Comparison of ENCODE assay signal across 22 cellular contexts in genomic region chr3:166257715-166258114, GRCh38.
DNase-seq lines count a peak whose midpoint lies in the region; ATAC-seq and TF ChIP-seq lines count a peak whose summit lies in the region.
"Had no signal": no experiment of that assay in that cellular context is flagged by ENCODE, and none has a peak within 500 bp of the region (broad histone marks: within the 10 kb centered on the region; RNA-seq: fewer than 3 reads in every experiment).

No MANE protein-coding gene starts in this region.

- no peak for TF ChIP-seq POLR2A in testis (IDR thresholded peaks at IDR 0.05)

- H3K27me3 ChIP-seq in trophoblast cell (ENCODE audit: insufficient read depth, low read length) (no peaks in the 10 kb centered on the region), testis (no peaks in the 10 kb centered on the region)
- H3K27me3 ChIP-seq: BE2C, BLaER1 had no signal

- H2AK5ac ChIP-seq in trophoblast cell (ENCODE audit: low read length): no peak overlapping the region

- no peaks in the 10 kb centered on the region for H3K9me3 ChIP-seq in trophoblast cell (ENCODE audit: insufficient read depth, low read depth, low read length)
- H3K9me3 ChIP-seq in testis: no peaks in the 10 kb centered on the region
- H3K9me3 ChIP-seq: BE2C, BLaER1 had no signal

- H3K4me1 ChIP-seq in trophoblast cell (ENCODE audit: control insufficient read depth in 1 of 2, insufficient read depth in 2 of 2, low read length in 2 of 2): no peaks in the 10 kb centered on the region
- H3K4me1 ChIP-seq in testis: no peaks in the 10 kb centered on the region
- H3K4me1 ChIP-seq: BE2C, BLaER1 had no signal

- WGBS in trophoblast cell (ENCODE audit: extremely low coverage, insufficient coverage, insufficient read length): no CpG with 5 or more reads among the region's 16 CpGs
- WGBS in testis, 2 donors: 60 to 84% methylated on average over 14 to 16 of the region's 16 CpGs

- no peak overlapping the region for H4K8ac ChIP-seq in trophoblast cell (ENCODE audit: low read depth, low read length)

- H4K12ac ChIP-seq in trophoblast cell (ENCODE audit: low read depth, low read length): no peak overlapping the region

- DNase-seq in mesenteric fat pad (ENCODE audit: low spot score) (peak; percentile 24), trophoblast cell (no peak), testis (peak; percentile 48), cerebellar nuclear complex (lab: John Stamatoyannopoulos, UW) (no peak), Right ventricle myocardium inferior (ENCODE audit: missing footprints) (no peak), kidney tubule cell (ENCODE audit: low spot score) (no peak)
- DNase-seq: 8988T; ACHN; BE2C; C1 segment of cervical spinal cord; CD4-positive, alpha-beta memory T cell; CD4-positive, CD25-positive, alpha-beta regulatory T cell; CD8-positive, alpha-beta memory T cell; COR-L47; DMS 273 treated with DMSO at 0.1 percent for 48 hours; DMS153; DMS53; DMS79; DND-41; EL; GDM1 had no signal

- intact Hi-C loops in testis (cut with DNase I; ENCODE audit: low total_unique reads): no loop called here
- intact Hi-C loops in Right ventricle myocardium inferior (cut with DNase I): no loop called here

- no peak overlapping the region for H3K4ac ChIP-seq in trophoblast cell (ENCODE audit: low read depth, low read length)

- no peak overlapping the region for H3K18ac ChIP-seq in trophoblast cell (ENCODE audit: low read length)

- TF ChIP-seq CTCF in testis (IDR thresholded peaks at IDR 0.05): no peak

- no peak overlapping the region for H3K4me2 ChIP-seq in trophoblast cell (ENCODE audit: low read length)
- H3K4me2 ChIP-seq: BLaER1 had no signal

- H3K14ac ChIP-seq in trophoblast cell (ENCODE audit: low read length): no peak overlapping the region

- H3K79me1 ChIP-seq in trophoblast cell (ENCODE audit: low read length): no peaks in the 10 kb centered on the region

- H3K9ac ChIP-seq in trophoblast cell (ENCODE audit: low read length): no peak overlapping the region
- H3K9ac ChIP-seq: BLaER1 had no signal

- H3K4me3 ChIP-seq in trophoblast cell (ENCODE audit: low read depth, low read length): peak overlapping the region; percentile 36
- H3K4me3 ChIP-seq in testis: no peak overlapping the region
- H3K4me3 ChIP-seq: BLaER1 had no signal

- no peak for ATAC-seq in Right ventricle myocardium inferior

- no peak overlapping the region for H2BK5ac ChIP-seq in trophoblast cell (ENCODE audit: low read depth, low read length, poor library complexity)

- H3K36me3 ChIP-seq in trophoblast cell (ENCODE audit: control insufficient read depth in 1 of 2, insufficient read depth in 2 of 2, low read length in 2 of 2) (no peaks in the 10 kb centered on the region), testis (ENCODE audit: low read depth, missing control alignments) (no peaks in the 10 kb centered on the region)
- H3K36me3 ChIP-seq: BE2C, BLaER1 had no signal

- H2AFZ ChIP-seq in trophoblast cell (ENCODE audit: insufficient read depth, low read length, poor library complexity): no peak overlapping the region

- no peak overlapping the region for H4K91ac ChIP-seq in trophoblast cell (ENCODE audit: low read depth, low read length)

- no peak overlapping the region for H2BK120ac ChIP-seq in trophoblast cell (ENCODE audit: insufficient read depth, low read length, poor library complexity)

- H3K27ac ChIP-seq in trophoblast cell (ENCODE audit: low read depth, low read length) (no peak overlapping the region), testis (no peak overlapping the region)
- H3K27ac ChIP-seq: BLaER1 had no signal

- no peaks in the 10 kb centered on the region for H3K79me2 ChIP-seq in trophoblast cell (ENCODE audit: control insufficient read depth, insufficient read depth, low read length, poor library complexity)

- no peak overlapping the region for H3K23ac ChIP-seq in trophoblast cell (ENCODE audit: low read length)

- H2BK12ac ChIP-seq in trophoblast cell (ENCODE audit: low read length): no peak overlapping the region

Comparison
In these comparisons a context has a peak if more than half of its experiments do, and no peak if none do; other contexts are left out.
1. DNase-seq: peak in mesenteric fat pad (single experiment) and testis (single experiment); none in trophoblast cell (0 of 2), cerebellar nuclear complex (0 of 2), Right ventricle myocardium inferior (single experiment) and kidney tubule cell (single experiment).